Comparison of ENCODE assay signal across 8 cellular contexts in the genomic region with DNA sequence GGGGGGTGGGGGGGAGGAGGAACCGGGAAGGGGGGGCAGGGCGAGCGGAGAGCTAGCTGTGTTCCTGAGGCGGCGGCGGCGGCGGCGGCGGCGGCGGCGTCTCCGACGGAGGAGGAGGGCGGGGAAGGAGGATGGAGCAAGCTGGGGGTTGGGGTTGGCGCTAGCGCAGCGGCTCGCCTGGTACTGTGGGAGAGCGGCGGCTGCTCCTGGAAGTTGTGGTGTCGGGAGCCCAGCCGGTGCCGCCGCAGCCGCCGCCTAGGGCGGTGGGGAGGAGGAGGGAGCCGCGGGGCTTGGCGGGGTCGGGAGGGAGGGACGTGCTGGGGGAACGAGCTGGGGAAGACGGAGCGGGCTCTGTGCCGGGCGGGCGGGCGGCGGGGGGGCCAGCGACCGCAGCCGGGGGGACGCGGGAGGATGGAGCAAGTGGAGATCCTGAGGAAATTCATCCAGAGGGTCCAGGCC. TPM values are rescaled to one million over a fixed set of nuclear protein-coding genes. Genes with fewer than 3 reads are reported as not detected.
A peak's percentile ranks its signal among the peaks of the same experiment; 100 is the strongest.
DNase-seq lines count a peak whose midpoint lies in the region; ATAC-seq and TF ChIP-seq lines count a peak whose summit lies in the region.

A gene (plus strand): TSS at position 160 of the 459 bp plus-strand sequence. CDS start 252 bp downstream, at position 412.

- TF ChIP-seq EP300 in suprapubic skin (IDR thresholded peaks at IDR 0.05) = no peak

- peak within 1 kb of the TSS; percentile 86 to 100 for H3K9ac ChIP-seq in colonic mucosa (ENCODE audit: low read depth in 2 of 2, low read length in 2 of 2)

- ATAC-seq in HG02884 (IDR thresholded peaks at IDR 0.05; ENCODE audit: unreplicated experiment) (peak; percentile 40), lower lobe of right lung (peak in 1 of 2 donors; percentile 70), HG03045 (IDR thresholded peaks at IDR 0.05; ENCODE audit: unreplicated experiment) (no peak)

- H3K9me3 ChIP-seq in colonic mucosa (no peaks in the 10 kb centered on the region), lower lobe of right lung (no peaks in the 10 kb centered on the region), suprapubic skin (no peaks in the 10 kb centered on the region)

- H3K36me3 ChIP-seq in colonic mucosa (no peaks in the 10 kb centered on the region), lower lobe of right lung (no peaks in the 10 kb centered on the region), suprapubic skin (no peaks in the 10 kb centered on the region)

- TF ChIP-seq CTCF in colonic mucosa (IDR thresholded peaks at IDR 0.05) = no peak
- TF ChIP-seq CTCF in lower lobe of right lung (IDR thresholded peaks at IDR 0.05) = no peak
- no peak for TF ChIP-seq CTCF in suprapubic skin (IDR thresholded peaks at IDR 0.05)

- no peak for DNase-seq in T-helper 1 cell
- peak; percentile 69 for DNase-seq in NCI-H774 (lab: John Stamatoyannopoulos, UW)
- no peak for DNase-seq in colonic mucosa
- no peak for DNase-seq in lower lobe of right lung
- DNase-seq in suprapubic skin (ENCODE audit: low spot score in 2 of 2) = peak; percentile 88 to 89

- peak within 1 kb of the TSS; percentile 99 for H3K27ac ChIP-seq in colonic mucosa
- H3K27ac ChIP-seq in lower lobe of right lung = peak within 1 kb of the TSS; percentile 98
- peak within 1 kb of the TSS; percentile 94 for H3K27ac ChIP-seq in suprapubic skin

- H3K4me1 ChIP-seq in colonic mucosa = peaks cover 10% of the 10 kb centered on the region
- peaks cover 38% of the 10 kb centered on the region for H3K4me1 ChIP-seq in lower lobe of right lung
- H3K4me1 ChIP-seq in suprapubic skin = peaks cover 30% of the 10 kb centered on the region

- H3K27me3 ChIP-seq in colonic mucosa = no peaks in the 10 kb centered on the region
- H3K27me3 ChIP-seq in lower lobe of right lung (ENCODE audit: low read depth) = no peaks in the 10 kb centered on the region
- H3K27me3 ChIP-seq in suprapubic skin = no peaks in the 10 kb centered on the region

- 1% methylated on average over 20 of the region's 47 CpGs for WGBS in suprapubic skin

- intact Hi-C loops in T-helper 1 cell treated with Interleukin-12 subunit alpha and Interleukin-12 subunit beta and Interleukin-4 antibody, amounts not matched to agents 30 ng/mL and 1 ng/mL, for 36 hours (cut with micrococcal nuclease) = loop anchor here (1.0 to 10.0 kb wide), 7 partner anchors 120 to 1222 kb away; a partner anchor contains a TSS
- intact Hi-C loops in colonic mucosa (cut with DNase I) = no loop called here
- intact Hi-C loops in lower lobe of right lung (cut with DNase I) = no loop called here

- peak within 1 kb of the TSS; percentile 84 for H3K4me3 ChIP-seq in colonic mucosa
- H3K4me3 ChIP-seq in lower lobe of right lung = peak within 1 kb of the TSS; percentile 97
- H3K4me3 ChIP-seq in suprapubic skin = peak within 1 kb of the TSS; percentile 85

- TF ChIP-seq POLR2A in suprapubic skin (IDR thresholded peaks at IDR 0.05) = no peak

RNA-seq across cellular contexts. Expression of the gene that starts here (rescaled TPM):
- total RNA-seq in T-helper 1 cell treated with Interleukin-12 subunit alpha and Interleukin-12 subunit beta and Interleukin-4 antibody, amounts not matched to agents 30 ng/mL and 1 ng/mL, for 36 hours = 19.6 and 21.5 TPM in 2 replicates
- total RNA-seq in colonic mucosa (10 to 100 TPM; 34.0 to 51.3 TPM), lower lobe of right lung (164 TPM), suprapubic skin (100 to 1,000 TPM in 2 of 4 donors, 10 to 100 TPM in 2; 64.6 to 130 (median 95.5) TPM)

Comparison
In these comparisons a context has a peak if more than half of its experiments do, and no peak if none do; other contexts are left out.
1. DNase-seq: peak in NCI-H774 (single experiment) and suprapubic skin (2 of 2); none in T-helper 1 cell (0 of 5), colonic mucosa (single experiment) and lower lobe of right lung (single experiment).
2. Peak in every context shown above with its lines, with median percentiles within 50 percentile points of each other: H3K27ac ChIP-seq and H3K4me3 ChIP-seq.